Comparison of ENCODE assay signal across 8 cellular contexts in genomic region chr2:230327418-230328154, GRCh38. TPM values are rescaled to one million over a fixed set of nuclear protein-coding genes. Genes with fewer than 3 reads are reported as not detected.
DNase-seq lines count a peak whose midpoint lies in the region; ATAC-seq and TF ChIP-seq lines count a peak whose summit lies in the region.

No MANE protein-coding gene starts in this region.

- H2AK5ac ChIP-seq in mesendoderm (ENCODE audit: low read length) = no peak overlapping the region

- no peak overlapping the region for H3K23ac ChIP-seq in mesendoderm (ENCODE audit: low read length)

- H3K79me2 ChIP-seq in hepatocyte = peaks cover 7% of the 10 kb centered on the region
- no peaks in the 10 kb centered on the region for H3K79me2 ChIP-seq in mesendoderm (ENCODE audit: control insufficient read depth, insufficient read depth, low read length)

- peak overlapping the region; percentile 50 to 70 (median 66) for H3K4me3 ChIP-seq in BLaER1 treated with 17β-estradiol and CSF1 and Interleukin-3, amounts not matched to agents 10 nM and 100 nM
- H3K4me3 ChIP-seq in hepatocyte = peak overlapping the region; percentile 5
- peak overlapping the region; percentile 40 for H3K4me3 ChIP-seq in suprapubic skin
- no peak overlapping the region for H3K4me3 ChIP-seq in mesendoderm (ENCODE audit: low read length)

- H4K5ac ChIP-seq in mesendoderm (ENCODE audit: low read length) = no peak overlapping the region

- H2BK5ac ChIP-seq in mesendoderm (ENCODE audit: low read length) = no peak overlapping the region

- no peak overlapping the region for H4K8ac ChIP-seq in mesendoderm (ENCODE audit: low read depth, low read length)

- peaks cover 52% of the 10 kb centered on the region for H3K36me3 Mint-ChIP-seq in activated B cell treated with CpG ODN at 0.5 μM for 24 hours (ENCODE audit: low read depth)

- peaks cover 21 to 52% (median 32%) of the 10 kb centered on the region in 10 experiments for H3K4me1 ChIP-seq in BLaER1 treated with 17β-estradiol and CSF1 and Interleukin-3, amounts not matched to agents 10 nM and 100 nM
- H3K4me1 ChIP-seq in hepatocyte (ENCODE audit: insufficient read depth) = peaks cover 10% of the 10 kb centered on the region
- peaks cover 9% of the 10 kb centered on the region for H3K4me1 ChIP-seq in suprapubic skin
- H3K4me1 ChIP-seq in mesendoderm (ENCODE audit: control insufficient read depth, low read depth, low read length) = no peaks in the 10 kb centered on the region

- DNase-seq in activated B cell treated with CpG ODN at 0.5 μM for 24 hours (no peak), hepatocyte (ENCODE audit: low spot score) (no peak), suprapubic skin (ENCODE audit: low spot score in 2 of 2) (no peak), NCI-H446 (lab: John Stamatoyannopoulos, UW) (no peak), mesendoderm (no peak)

- H2BK15ac ChIP-seq in mesendoderm (replicated peaks; ENCODE audit: low read depth) = no peak overlapping the region

- peak; percentile 64 for ATAC-seq in GM19438 (IDR thresholded peaks at IDR 0.05; ENCODE audit: low read depth, unreplicated experiment)
- peak; percentile 65 for ATAC-seq in HG03460 (IDR thresholded peaks at IDR 0.05; ENCODE audit: unreplicated experiment)
- peak; percentile 56 for ATAC-seq in activated B cell treated with CpG ODN at 0.5 μM for 24 hours (ENCODE audit: low read depth)

- H3K18ac ChIP-seq in mesendoderm (ENCODE audit: low read length) = no peak overlapping the region

- H2BK120ac ChIP-seq in mesendoderm (ENCODE audit: low read depth, low read length) = no peak overlapping the region

- H3K9me3 Mint-ChIP-seq in activated B cell treated with CpG ODN at 0.5 μM for 24 hours = no peaks in the 10 kb centered on the region

- CTCF ChIA-PET in activated B cell treated with CpG ODN at 0.5 μM for 24 hours (lab: Charles Lee) = interaction anchor here (0.5 to 1.4 kb wide), 5 partner anchors 9 to 283 kb away, joined by 3 to 6 read pairs (median 3); no protein-coding TSS in a partner anchor

- no peak overlapping the region for H3K56ac ChIP-seq in mesendoderm (ENCODE audit: low read length)

- H3K36me3 ChIP-seq in BLaER1 treated with 17β-estradiol and CSF1 and Interleukin-3, amounts not matched to agents 10 nM and 100 nM = peaks cover 4 to 39% (median 20%) of the 10 kb centered on the region in 11 experiments; a peak in 19 of 22 replicates
- H3K36me3 ChIP-seq in hepatocyte (replicated peaks; ENCODE audit: insufficient read depth, low read depth) (no peaks in the 10 kb centered on the region), suprapubic skin (no peaks in the 10 kb centered on the region), mesendoderm (ENCODE audit: control insufficient read depth, insufficient read depth, low read length) (no peaks in the 10 kb centered on the region)

- H3K27ac ChIP-seq in BLaER1 treated with 17β-estradiol and CSF1 and Interleukin-3, amounts not matched to agents 10 nM and 100 nM = peak overlapping the region; percentile 78 to 93 (median 89)
- H3K27ac ChIP-seq in hepatocyte = peak overlapping the region; percentile 80
- H3K27ac ChIP-seq in suprapubic skin = peak overlapping the region; percentile 70
- no peak overlapping the region for H3K27ac ChIP-seq in mesendoderm (ENCODE audit: low read depth, low read length)

- no peaks in the 10 kb centered on the region for H3K27me3 Mint-ChIP-seq in activated B cell treated with CpG ODN at 0.5 μM for 24 hours

- peak overlapping the region; percentile 96 for H3K4me3 Mint-ChIP-seq in activated B cell treated with CpG ODN at 0.5 μM for 24 hours

- H3K4me1 Mint-ChIP-seq in activated B cell treated with CpG ODN at 0.5 μM for 24 hours = peaks cover 77% of the 10 kb centered on the region

- peaks cover 10 to 20% (median 14%) of the 10 kb centered on the region in 11 experiments for H3K9me3 ChIP-seq in BLaER1 treated with 17β-estradiol and CSF1 and Interleukin-3, amounts not matched to agents 10 nM and 100 nM (replicated peaks in 1 of 11)
- H3K9me3 ChIP-seq in hepatocyte (ENCODE audit: low read depth) = no peaks in the 10 kb centered on the region
- H3K9me3 ChIP-seq in suprapubic skin = no peaks in the 10 kb centered on the region

- H2AFZ ChIP-seq in hepatocyte = peak overlapping the region; percentile 74

- H3K9me2 ChIP-seq in hepatocyte (replicated peaks; ENCODE audit: insufficient read depth) = no peaks in the 10 kb centered on the region

- no peak for TF ChIP-seq EP300 in suprapubic skin (IDR thresholded peaks at IDR 0.05)

- no peaks in the 10 kb centered on the region for H3K79me1 ChIP-seq in mesendoderm (ENCODE audit: low read length)

- H3K9ac ChIP-seq in BLaER1 treated with 17β-estradiol and CSF1 and Interleukin-3, amounts not matched to agents 10 nM and 100 nM = peak overlapping the region; percentile 68 to 83 (median 77)
- no peak overlapping the region for H3K9ac ChIP-seq in mesendoderm (ENCODE audit: low read length)

- H3K4me2 ChIP-seq in BLaER1 treated with 17β-estradiol and CSF1 and Interleukin-3, amounts not matched to agents 10 nM and 100 nM = peak overlapping the region; percentile 85 to 98 (median 95)
- H3K4me2 ChIP-seq in hepatocyte = peak overlapping the region; percentile 72
- no peak overlapping the region for H3K4me2 ChIP-seq in mesendoderm (ENCODE audit: low read length)

- intact Hi-C loops in activated B cell treated with CpG ODN at 0.5 μM for 24 hours (cut with micrococcal nuclease) = loop anchor here (1.0 to 2.0 kb wide), 3 partner anchors 8 to 385 kb away; partner anchors contain the start of gene CAB39

- POLR2A ChIA-PET in activated B cell treated with CpG ODN at 0.5 μM for 24 hours (lab: Charles Lee) = interaction anchor here (0.7 to 3.7 kb wide), 23 partner anchors 9 to 287 kb away, joined by 3 to 36 read pairs (median 6); partner anchors contain the start of genes SP100, SP110 and SP140

- 88% methylated on average over 5 of the region's 5 CpGs for WGBS in hepatocyte (ENCODE audit: low lambda C conversion rate, missing lambda C conversion rate)
- 66% methylated on average over 5 of the region's 5 CpGs for WGBS in suprapubic skin
- WGBS in mesendoderm (ENCODE audit: extremely low coverage, insufficient coverage, low lambda C conversion rate) = no CpG with 5 or more reads among the region's 5 CpGs

- no peak for TF ChIP-seq POLR2A in suprapubic skin (IDR thresholded peaks at IDR 0.05)

- H3K4ac ChIP-seq in mesendoderm (ENCODE audit: low read depth, low read length) = no peak overlapping the region

- H4K20me1 ChIP-seq in BLaER1 treated with 17β-estradiol and CSF1 and Interleukin-3, amounts not matched to agents 10 nM and 100 nM = no peaks in the 10 kb centered on the region
- H4K20me1 ChIP-seq in hepatocyte (ENCODE audit: insufficient read depth, poor library complexity, severe bottlenecking) = no peaks in the 10 kb centered on the region

- peak overlapping the region; percentile 99 for H3K27ac Mint-ChIP-seq in activated B cell treated with CpG ODN at 0.5 μM for 24 hours

- no peaks in the 10 kb centered on the region for H3K27me3 ChIP-seq in BLaER1 treated with 17β-estradiol and CSF1 and Interleukin-3, amounts not matched to agents 10 nM and 100 nM
- H3K27me3 ChIP-seq in hepatocyte (no peaks in the 10 kb centered on the region), suprapubic skin (no peaks in the 10 kb centered on the region), mesendoderm (ENCODE audit: insufficient read depth, low read length, poor library complexity) (no peaks in the 10 kb centered on the region)

- no peak for TF ChIP-seq CTCF in activated B cell treated with CpG ODN at 0.5 μM for 24 hours (IDR thresholded peaks at IDR 0.05)
- TF ChIP-seq CTCF in hepatocyte (IDR thresholded peaks at IDR 0.05; ENCODE audit: poor library complexity) = no peak
- TF ChIP-seq CTCF in suprapubic skin (IDR thresholded peaks at IDR 0.05) = no peak

RNA-seq across cellular contexts. Expression of gene SP140L, which starts 0.6 kb away (rescaled TPM):
- total RNA-seq in activated B cell treated with CpG ODN at 0.5 μM for 24 hours (106 and 112 TPM in 2 replicates), hepatocyte (4.0 and 8.1 TPM in 2 replicates), suprapubic skin (1 to 10 TPM in 3 of 4 donors, under 1 TPM in 1; 0.98 to 6.3 (median 2.5) TPM)
- 7.1 and 11.5 TPM in 2 replicates for polyA plus RNA-seq in hepatocyte
- 1.3 TPM for polyA plus RNA-seq in mesendoderm (2013, experiment 1 of 2)
- polyA plus RNA-seq in mesendoderm (2013, experiment 2 of 2) = 1.1 TPM

Comparison
In these comparisons a context has a peak if more than half of its experiments do, and no peak if none do; other contexts are left out.
1. RNA of gene SP140L, which starts 0.6 kb away (total RNA-seq): 106 to 112 TPM in activated B cell treated with CpG ODN at 0.5 μM for 24 hours; 4.0 to 8.1 TPM in hepatocyte and 0.98 to 6.3 TPM in suprapubic skin; every median in the first group is over 10 times any median in the second.
2. Peak in every context shown above with its lines, with median percentiles within 50 percentile points of each other: ATAC-seq.